8 cellular contexts compared by ENCODE assay signal in genomic region chr12:101676497-101676896, GRCh38. TPM values are rescaled to one million over a fixed set of nuclear protein-coding genes. Genes with fewer than 3 reads are reported as not detected.
DNase-seq lines count a peak whose midpoint lies in the region; ATAC-seq, FAIRE-seq and TF ChIP-seq lines count a peak whose summit lies in the region.
"Not testable (repeated sequence)": the region's sequence is repeated elsewhere in the genome, so short reads cannot be mapped to it uniquely, and the experiment has no call there.

No MANE protein-coding gene starts in this region.

- H3K4me1 ChIP-seq in K562 (replicated peaks in 1 of 2; ENCODE audit: control insufficient read depth in 2 of 2, insufficient read depth in 2 of 2, low read length in 2 of 2); right lobe of liver: not testable (repeated sequence)
- H3K4me1 ChIP-seq in colonic mucosa (peaks cover 16% of the 10 kb centered on the region), HepG2 (ENCODE audit: insufficient read depth, low read length) (peaks cover 53% of the 10 kb centered on the region), gastrocnemius medialis (peaks cover 17 to 34% of the 10 kb centered on the region in 2 donors), transverse colon (peaks cover 0 to 32% (median 19%) of the 10 kb centered on the region in 4 donors)

- H3K9me3 ChIP-seq in K562 (replicated peaks; ENCODE audit: control insufficient read depth, insufficient read depth, low read depth, low read length); colonic mucosa; HepG2 (ENCODE audit: low read length); right lobe of liver; gastrocnemius medialis; transverse colon: not testable (repeated sequence)

- CTCF ChIA-PET in K562 (lab: Yijun Ruan, JAX; ENCODE audit: low intra/inter-chr PET ratio); HepG2 (lab: Yijun Ruan, JAX; ENCODE audit: low intra/inter-chr PET ratio, low total read pairs): not testable (repeated sequence)

- not testable (repeated sequence) for H4K20me1 ChIP-seq in K562 (replicated peaks; ENCODE audit: control insufficient read depth, insufficient read depth, low read length); HepG2 (ENCODE audit: insufficient read depth, low read length)

- FAIRE-seq in K562 (lab: Jason Lieb, UNC); HepG2 (lab: Jason Lieb, UNC): not testable (repeated sequence)

- not testable (repeated sequence) for DNase-seq in K562 (ENCODE audit: extremely low read depth in 1 of 4, low spot score in 3 of 4); colonic mucosa; left colon; left lobe of liver (ENCODE audit: low spot score); HepG2 (ENCODE audit: low spot score); right lobe of liver; gastrocnemius medialis; transverse colon

- not testable (repeated sequence) for H3K27ac ChIP-seq in K562 (ENCODE audit: extremely low read depth, low read depth, low read length); HepG2 (ENCODE audit: extremely low read length, insufficient read depth, low read length); right lobe of liver
- peak overlapping the region; percentile 8 for H3K27ac ChIP-seq in colonic mucosa
- peak overlapping the region; percentile 25 to 76 (median 52) for H3K27ac ChIP-seq in gastrocnemius medialis
- H3K27ac ChIP-seq in transverse colon: peak overlapping the region in 3 of 4 donors; percentile 27 to 66 (median 36)

- TF ChIP-seq POLR2A in K562 (conservative IDR thresholded peaks at IDR 0.05); HepG2 (IDR thresholded peaks at IDR 0.05; ENCODE audit: insufficient read depth in 1 of 2, low read depth in 2 of 2, low read length in 2 of 2); right lobe of liver (IDR thresholded peaks at IDR 0.05); gastrocnemius medialis (IDR thresholded peaks at IDR 0.05); transverse colon (IDR thresholded peaks at IDR 0.05): not testable (repeated sequence)

- intact Hi-C loops in K562 (cut with micrococcal nuclease); colonic mucosa (cut with DNase I); left colon (cut with DNase I, micrococcal nuclease); HepG2 (cut with micrococcal nuclease; ENCODE audit: unreplicated experiment); right lobe of liver (cut with DNase I); transverse colon (cut with DNase I; ENCODE audit: low total_unique reads): not testable (repeated sequence)
- intact Hi-C loops in gastrocnemius medialis (cut with DNase I; ENCODE audit: low total_unique reads): loop anchor here (10.0 kb wide), 1 partner anchor 78 kb away; no protein-coding TSS in a partner anchor

- H3K4me3 ChIP-seq in K562; colonic mucosa; HepG2 (replicated peaks in 1 of 3; ENCODE audit: insufficient read depth in 1 of 3, low read depth in 2 of 3, low read length in 3 of 3); right lobe of liver; gastrocnemius medialis; transverse colon: not testable (repeated sequence)

- not testable (repeated sequence) for H3K4me2 ChIP-seq in K562 (ENCODE audit: insufficient read depth, low read length); HepG2 (ENCODE audit: low read depth, low read length)

- H3K36me3 ChIP-seq in K562 (ENCODE audit: control insufficient read depth, insufficient read depth, low read length); colonic mucosa; HepG2 (replicated peaks in 1 of 2; ENCODE audit: control insufficient read depth in 1 of 2, insufficient read depth in 2 of 2, low read length in 2 of 2); right lobe of liver; transverse colon: not testable (repeated sequence)
- H3K36me3 ChIP-seq in gastrocnemius medialis: peaks cover 0 to 92% of the 10 kb centered on the region in 2 donors

- not testable (repeated sequence) for H2AFZ ChIP-seq in K562 (ENCODE audit: low read depth, low read length); HepG2 (ENCODE audit: low read length)

- TF ChIP-seq EP300 in K562 (IDR thresholded peaks at IDR 0.05; ENCODE audit: low read length); HepG2 (IDR thresholded peaks at IDR 0.05; ENCODE audit: low read depth in 2 of 2, low read length in 2 of 2); HepG2 (CRISPR knock-in tag; IDR thresholded peaks at IDR 0.05; ENCODE audit: borderline replicate concordance); transverse colon (IDR thresholded peaks at IDR 0.05; ENCODE audit: low read depth): not testable (repeated sequence)

- H3K9ac ChIP-seq in K562 (ENCODE audit: insufficient read depth in 1 of 2, low read depth in 2 of 2, low read length in 2 of 2); colonic mucosa (ENCODE audit: low read depth in 2 of 2, low read length in 2 of 2); HepG2 (ENCODE audit: insufficient read depth, low read depth, low read length): not testable (repeated sequence)

- POLR2A ChIA-PET in K562 (lab: Yijun Ruan, JAX): not testable (repeated sequence)
- POLR2A ChIA-PET in HepG2 (lab: Yijun Ruan, JAX): interaction anchor here (1.3 kb wide), 1 partner anchor 68 kb away, joined by 4 read pairs; no protein-coding TSS in a partner anchor

- not testable (repeated sequence) for TF ChIP-seq CTCF in K562 (IDR thresholded peaks at IDR 0.05 in 2 of 3, conservative IDR thresholded peaks at IDR 0.05 in 1 of 3; ENCODE audit: insufficient read depth in 2 of 3, low read depth in 1 of 3, low read length in 3 of 3); colonic mucosa (IDR thresholded peaks at IDR 0.05); HepG2 (CRISPR knock-in tag; IDR thresholded peaks at IDR 0.05); right lobe of liver (IDR thresholded peaks at IDR 0.05); gastrocnemius medialis (IDR thresholded peaks at IDR 0.05 in 4 of 5, conservative IDR thresholded peaks at IDR 0.05 in 1 of 5); transverse colon (IDR thresholded peaks at IDR 0.05)

- not testable (repeated sequence) for H3K27me3 ChIP-seq in K562 (ENCODE audit: control insufficient read depth in 2 of 2, insufficient read depth in 2 of 2, low read length in 2 of 2); colonic mucosa; HepG2 (ENCODE audit: control insufficient read depth in 1 of 2, insufficient read depth in 2 of 2, low read length in 2 of 2); right lobe of liver; gastrocnemius medialis; transverse colon

- TF ChIP-seq RAD21 in K562 (CRISPR knock-in tag; conservative IDR thresholded peaks at IDR 0.05 in 1 of 2, IDR thresholded peaks at IDR 0.05 in 1 of 2); HepG2 (CRISPR knock-in tag; IDR thresholded peaks at IDR 0.05): not testable (repeated sequence)

- in situ Hi-C loops in K562 (cut with MboI); HepG2 (cut with HindIII; ENCODE audit: extremely low pct_ligation_motif_present, low pct_unique_long_range_greater_than_20kb); gastrocnemius medialis (cut with MboI; ENCODE audit: low sequenced_read_pairs in 4 of 4); transverse colon (cut with MboI; ENCODE audit: low pct_ligation_motif_present in 1 of 4, low pct_unique_long_range_greater_than_20kb in 1 of 4, low sequenced_read_pairs in 3 of 4): not testable (repeated sequence)

- WGBS in K562 (ENCODE audit: insufficient coverage, low coverage, missing lambda C conversion rate): 11% methylated on average over 3 of the region's 3 CpGs
- WGBS in HepG2 (ENCODE audit: low lambda C conversion rate): 7% methylated on average over 3 of the region's 3 CpGs
- 27% methylated on average over 3 of the region's 3 CpGs for WGBS in right lobe of liver (ENCODE audit: insufficient coverage, low coverage, low lambda C conversion rate, missing lambda C conversion rate)
- 32 to 61% methylated on average over 3 of the region's 3 CpGs for WGBS in transverse colon (ENCODE audit: low coverage in 1 of 2), 2 donors

- H3K9me1 ChIP-seq in K562 (ENCODE audit: control insufficient read depth, insufficient read depth, low read length): not testable (repeated sequence)

- H3K79me2 ChIP-seq in K562 (ENCODE audit: control insufficient read depth, insufficient read depth, low read length); HepG2 (ENCODE audit: insufficient read depth, low read length): not testable (repeated sequence)

- ATAC-seq in K562: peak; percentile 54; the same call in 2 of the 3 replicates
- ATAC-seq in left colon: peak; percentile 43
- peak; percentile 44 for ATAC-seq in left lobe of liver
- not testable (repeated sequence) for ATAC-seq in HepG2, gastrocnemius medialis
- peak in 3 of 4 donors; percentile 37 to 42 (median 39) for ATAC-seq in right lobe of liver

- BruUV-seq in K562 (replicated peaks; lab: Mats Ljungman, UMichigan); HepG2 (replicated peaks; lab: Mats Ljungman, UMichigan): not testable (repeated sequence)

RNA-seq across cellular contexts. Expression of gene CHPT1, which starts 20.9 kb away (rescaled TPM):
- total RNA-seq in K562 (2011; cell fraction: chromatin; rRNA removed; ENCODE audit: low replicate concordance): 54.6 and 85.9 TPM in 2 replicates
- total RNA-seq in K562 (2011; cell fraction: nucleolus; rRNA removed): 78.3 and 80.9 TPM in 2 replicates
- 85.9 and 96.9 TPM in 2 replicates for total RNA-seq in K562 (2011; cell fraction: nucleoplasm; rRNA removed)
- 170 and 210 TPM in 2 replicates for total RNA-seq in K562 (2014; rRNA removed)
- total RNA-seq in K562 (2014; rRNA removed; fragmentation: Illumina TruSeq; extraction: Trizol): 112 and 123 TPM in 2 replicates
- total RNA-seq in K562 (2015; rRNA removed; fragmentation: Illumina TruSeq; extraction: Trizol): 75.4 and 75.5 TPM in 2 replicates
- 95.0 and 103 TPM in 2 replicates for total RNA-seq in K562 (2021)
- 66.5 and 91.9 TPM in 2 replicates for polyA plus RNA-seq in K562 (2011; rRNA removed)
- polyA plus RNA-seq in K562 (2011; cell fraction: cytosol; rRNA removed): 47.4 and 49.6 TPM in 2 replicates
- 42.3 and 43.3 TPM in 2 replicates for polyA plus RNA-seq in K562 (2011; cell fraction: nucleus; rRNA removed)
- polyA plus RNA-seq in K562 (2012): 75.7 and 82.7 TPM in 2 replicates
- 62.8 and 69.4 TPM in 2 replicates for polyA plus RNA-seq in K562 (2014; fragmentation: Illumina TruSeq; extraction: Trizol)
- polyA plus RNA-seq in K562 (2014; fragmentation: Nextera tagmentation; extraction: Ambion mirVana): 10 to 100 TPM; 15.3 to 24.3 TPM
- 92.5 and 111 TPM in 2 replicates for polyA plus RNA-seq in K562 (2014; rRNA removed)
- 32.0 and 33.2 TPM in 2 replicates for polyA minus RNA-seq in K562 (2011; rRNA and poly(A)+ RNA removed)
- polyA minus RNA-seq in K562 (2011; cell fraction: cytosol; rRNA and poly(A)+ RNA removed): 25.0 and 28.9 TPM in 2 replicates
- polyA minus RNA-seq in K562 (2011; cell fraction: nucleus; rRNA and poly(A)+ RNA removed): 58.8 and 71.3 TPM in 2 replicates
- 100 to 1,000 TPM in 1 of 2 donors, 10 to 100 TPM in 1; 88.6 to 108 TPM for total RNA-seq in colonic mucosa
- 100 to 1,000 TPM in 1 of 2 donors, 10 to 100 TPM in 1; 92.5 to 104 TPM for total RNA-seq in left colon
- 78.3 TPM for total RNA-seq in left lobe of liver
- total RNA-seq in HepG2 (2016; rRNA removed; fragmentation: Illumina TruSeq; extraction: Trizol): 129 and 178 TPM in 2 replicates
- 208 and 211 TPM in 2 replicates for total RNA-seq in HepG2 (2016; cell fraction: cytosol; rRNA removed; fragmentation: Illumina TruSeq; extraction: Trizol; ENCODE audit: low read depth)
- 126 and 183 TPM in 2 replicates for total RNA-seq in HepG2 (2016; cell fraction: insoluble cytoplasmic fraction; rRNA removed; fragmentation: Illumina TruSeq; extraction: Trizol)
- 296 and 310 TPM in 2 replicates for total RNA-seq in HepG2 (2016; cell fraction: membrane; rRNA removed; fragmentation: Illumina TruSeq; extraction: Trizol)
- total RNA-seq in HepG2 (2016; cell fraction: nucleus; rRNA removed; fragmentation: Illumina TruSeq; extraction: Trizol): 171 and 189 TPM in 2 replicates
- 88.1 and 117 TPM in 2 replicates for polyA plus RNA-seq in HepG2 (2011; rRNA removed)
- polyA plus RNA-seq in HepG2 (2011; cell fraction: cytosol; rRNA removed): 49.7 and 67.3 TPM in 2 replicates
- polyA plus RNA-seq in HepG2 (2011; cell fraction: nucleus; rRNA removed): 44.4 and 56.5 TPM in 2 replicates
- polyA plus RNA-seq in HepG2 (2012): 90.0 and 113 TPM in 2 replicates
- polyA plus RNA-seq in HepG2 (2016; cell fraction: cytosol; fragmentation: Illumina TruSeq; extraction: Trizol; ENCODE audit: low read depth): 361 and 410 TPM in 2 replicates
- polyA plus RNA-seq in HepG2 (2016; cell fraction: insoluble cytoplasmic fraction; fragmentation: Illumina TruSeq; extraction: Trizol; ENCODE audit: low read depth): 161 and 176 TPM in 2 replicates
- 379 and 382 TPM in 2 replicates for polyA plus RNA-seq in HepG2 (2016; cell fraction: membrane; fragmentation: Illumina TruSeq; extraction: Trizol; ENCODE audit: low read depth)
- 235 and 262 TPM in 2 replicates for polyA plus RNA-seq in HepG2 (2016; cell fraction: nucleus; fragmentation: Illumina TruSeq; extraction: Trizol; ENCODE audit: insufficient read depth, low read depth)
- 12.6 and 91.0 TPM in 2 replicates for polyA minus RNA-seq in HepG2 (2011; rRNA and poly(A)+ RNA removed; ENCODE audit: low replicate concordance)
- 46.9 and 67.8 TPM in 2 replicates for polyA minus RNA-seq in HepG2 (2011; cell fraction: cytosol; rRNA and poly(A)+ RNA removed)
- 134 and 160 TPM in 2 replicates for polyA minus RNA-seq in HepG2 (2011; cell fraction: nucleus; rRNA and poly(A)+ RNA removed)
- 100 to 1,000 TPM in 1 of 6 experiments, 10 to 100 TPM in 5; 52.3 to 110 (median 75.8) TPM for total RNA-seq in right lobe of liver
- 10 to 100 TPM; 32.3 to 67.3 (median 36.1) TPM for total RNA-seq in gastrocnemius medialis
- total RNA-seq in transverse colon: 100 to 1,000 TPM; 114 to 215 (median 138) TPM
